1 cellular context compared by ENCODE assay signal in the genomic region with DNA sequence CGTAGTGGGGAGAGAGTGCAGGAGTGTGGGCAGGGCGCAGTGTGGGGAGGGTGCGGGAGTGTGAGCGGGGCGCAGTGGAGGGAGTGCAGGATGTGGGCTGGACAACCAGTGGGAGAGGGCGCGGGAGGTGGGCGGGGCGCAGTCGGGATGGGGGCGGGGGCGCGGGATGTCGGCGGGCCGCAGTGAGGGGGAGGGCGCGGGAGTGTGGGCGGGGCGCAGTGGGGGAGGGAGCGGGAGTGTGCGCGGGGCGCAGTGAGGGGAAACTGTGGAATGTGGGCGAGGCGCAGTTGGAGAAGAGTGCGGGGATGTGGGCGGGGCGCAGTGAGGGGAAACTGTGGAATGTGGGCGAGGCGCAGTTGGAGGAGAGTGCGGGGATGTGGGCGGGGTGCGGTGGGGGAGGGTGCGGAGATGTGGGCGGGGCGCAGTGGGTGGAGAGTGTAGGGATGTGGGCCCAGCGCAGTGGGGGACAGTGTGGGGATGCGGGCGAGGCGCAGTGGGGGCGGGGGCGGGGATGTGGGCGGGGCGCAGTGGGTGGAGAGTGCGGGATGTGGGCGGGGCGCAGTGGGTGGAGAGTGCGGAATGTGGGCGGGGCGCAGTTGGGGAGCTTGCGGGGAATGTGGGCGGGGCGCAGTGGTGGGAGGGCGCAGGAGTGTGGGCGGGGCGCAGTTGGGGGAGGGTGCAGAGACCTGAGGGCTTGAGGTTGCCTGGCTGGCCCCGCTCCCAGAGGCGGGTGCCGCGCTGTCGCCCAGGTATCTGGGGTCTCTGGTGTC.
TF ChIP-seq lines count a peak whose summit lies in the region.

NXNL2 (plus strand) TSS at position 723 of the 770 bp plus-strand sequence. CDS start 257 bp downstream, outside the sequence.

TF ChIP-seq in GM12878, 131 proteins besides CTCF, POLR2A, EP300 and RAD21 (continued from another document):
- TF ChIP-seq, protein P1, sequence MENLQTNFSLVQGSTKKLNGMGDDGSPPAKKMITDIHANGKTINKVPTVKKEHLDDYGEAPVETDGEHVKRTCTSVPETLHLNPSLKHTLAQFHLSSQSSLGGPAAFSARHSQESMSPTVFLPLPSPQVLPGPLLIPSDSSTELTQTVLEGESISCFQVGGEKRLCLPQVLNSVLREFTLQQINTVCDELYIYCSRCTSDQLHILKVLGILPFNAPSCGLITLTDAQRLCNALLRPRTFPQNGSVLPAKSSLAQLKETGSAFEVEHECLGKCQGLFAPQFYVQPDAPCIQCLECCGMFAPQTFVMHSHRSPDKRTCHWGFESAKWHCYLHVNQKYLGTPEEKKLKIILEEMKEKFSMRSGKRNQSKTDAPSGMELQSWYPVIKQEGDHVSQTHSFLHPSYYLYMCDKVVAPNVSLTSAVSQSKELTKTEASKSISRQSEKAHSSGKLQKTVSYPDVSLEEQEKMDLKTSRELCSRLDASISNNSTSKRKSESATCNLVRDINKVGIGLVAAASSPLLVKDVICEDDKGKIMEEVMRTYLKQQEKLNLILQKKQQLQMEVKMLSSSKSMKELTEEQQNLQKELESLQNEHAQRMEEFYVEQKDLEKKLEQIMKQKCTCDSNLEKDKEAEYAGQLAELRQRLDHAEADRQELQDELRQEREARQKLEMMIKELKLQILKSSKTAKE (IDR thresholded peaks at IDR 0.05; ENCODE audit: low read depth, poor library complexity, severe bottlenecking): no peak
- TF ChIP-seq NRF1 (conservative IDR thresholded peaks at IDR 0.05; ENCODE audit: low read depth, low read length): no peak
- TF ChIP-seq SMARCA5 (IDR thresholded peaks at IDR 0.05): no peak
- TF ChIP-seq WRNIP1 (IDR thresholded peaks at IDR 0.05; ENCODE audit: borderline replicate concordance, low read depth, low read length): no peak
- TF ChIP-seq TAF1 (IDR thresholded peaks at IDR 0.05; ENCODE audit: borderline replicate concordance, low read depth, low read length): no peak
- TF ChIP-seq RUNX3 (IDR thresholded peaks at IDR 0.05; ENCODE audit: low read length): no peak
- no peak for TF ChIP-seq IKZF1 (conservative IDR thresholded peaks at IDR 0.05)
- no peak for TF ChIP-seq ATF3 (IDR thresholded peaks at IDR 0.05; ENCODE audit: borderline replicate concordance, extremely low read depth, low read depth, low read length)
- no peak for TF ChIP-seq CBX3 (IDR thresholded peaks at IDR 0.05; ENCODE audit: borderline replicate concordance, low read depth)
- TF ChIP-seq ZZZ3 (IDR thresholded peaks at IDR 0.05; ENCODE audit: control insufficient read depth, insufficient read length, low read depth): no peak
- TF ChIP-seq BMI1 (IDR thresholded peaks at IDR 0.05; ENCODE audit: borderline replicate concordance): no peak
- TF ChIP-seq, protein P2, sequence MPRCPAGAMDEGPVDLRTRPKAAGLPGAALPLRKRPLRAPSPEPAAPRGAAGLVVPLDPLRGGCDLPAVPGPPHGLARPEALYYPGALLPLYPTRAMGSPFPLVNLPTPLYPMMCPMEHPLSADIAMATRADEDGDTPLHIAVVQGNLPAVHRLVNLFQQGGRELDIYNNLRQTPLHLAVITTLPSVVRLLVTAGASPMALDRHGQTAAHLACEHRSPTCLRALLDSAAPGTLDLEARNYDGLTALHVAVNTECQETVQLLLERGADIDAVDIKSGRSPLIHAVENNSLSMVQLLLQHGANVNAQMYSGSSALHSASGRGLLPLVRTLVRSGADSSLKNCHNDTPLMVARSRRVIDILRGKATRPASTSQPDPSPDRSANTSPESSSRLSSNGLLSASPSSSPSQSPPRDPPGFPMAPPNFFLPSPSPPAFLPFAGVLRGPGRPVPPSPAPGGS (IDR thresholded peaks at IDR 0.05; ENCODE audit: borderline replicate concordance, insufficient read depth, low read depth, low read length, poor library complexity, severe bottlenecking): no peak
